In the genomic region with DNA sequence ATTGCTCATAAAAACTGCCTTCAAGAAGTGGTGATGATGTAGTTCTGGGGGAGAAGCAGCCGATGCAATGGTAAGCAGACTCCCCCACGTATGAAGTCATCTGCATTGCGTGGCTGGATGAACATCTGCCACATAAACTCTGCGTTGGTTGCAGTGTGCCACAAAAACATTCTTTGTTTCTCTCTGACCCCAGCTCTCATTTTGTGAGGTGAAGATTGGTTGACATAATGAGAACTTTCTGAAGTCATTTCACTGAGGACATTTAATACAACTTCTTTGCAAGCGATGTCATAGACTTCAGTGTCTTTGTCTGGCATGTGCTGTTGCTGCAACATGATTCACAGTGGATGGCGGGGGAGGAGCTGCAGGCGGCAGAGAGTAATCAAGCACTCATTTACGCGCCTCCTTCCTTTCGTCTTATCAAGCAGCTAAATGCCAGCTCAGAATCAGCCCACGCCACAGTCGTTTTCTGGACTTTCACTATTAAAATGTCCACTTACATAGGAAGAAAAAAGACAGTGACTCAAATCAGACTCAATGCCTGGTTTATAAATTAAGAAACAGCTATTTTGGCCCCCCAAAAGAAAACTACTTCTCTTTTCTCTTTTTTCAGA, we compare ENCODE assay signal across 8 cellular contexts.
A peak's percentile ranks its signal among the peaks of the same experiment; 100 is the strongest.
DNase-seq lines count a peak whose midpoint lies in the region; ATAC-seq and TF ChIP-seq lines count a peak whose summit lies in the region.

No MANE protein-coding gene starts in this region.

- H3K9me3 ChIP-seq in esophagus muscularis mucosa: peaks cover 0 to 1% (median 0%) of the 10 kb centered on the region in 4 donors
- H3K9me3 ChIP-seq in CD4-positive, alpha-beta T cell (ENCODE audit: control insufficient read depth, low read length): no peaks in the 10 kb centered on the region

- H3K4me3 ChIP-seq in esophagus muscularis mucosa: no peak overlapping the region

- 64% methylated on average over 12 of the region's 12 CpGs for WGBS in esophagus muscularis mucosa

- no peak overlapping the region for H3K27ac ChIP-seq in esophagus muscularis mucosa (replicated peaks in 1 of 4)
- no peak overlapping the region for H3K27ac ChIP-seq in CD4-positive, alpha-beta T cell (ENCODE audit: low read depth, low read length)

- peaks cover 2% of the 10 kb centered on the region for H3K9me3 Mint-ChIP-seq in CD4-positive, alpha-beta T cell

- TF ChIP-seq CTCF in esophagus muscularis mucosa (IDR thresholded peaks at IDR 0.05): no peak
- TF ChIP-seq CTCF in CD4-positive, alpha-beta T cell (IDR thresholded peaks at IDR 0.05): no peak

- no peaks in the 10 kb centered on the region for H3K36me3 ChIP-seq in esophagus muscularis mucosa

- H3K4me3 Mint-ChIP-seq in CD4-positive, alpha-beta T cell: no peak overlapping the region

- DNase-seq in EH (ENCODE audit: low read depth) (peak; percentile 84), NCI-H2227 treated with DMSO at 0.1 percent for 48 hours (lab: John Stamatoyannopoulos, UW) (peak; percentile 21), esophagus muscularis mucosa (ENCODE audit: extremely low spot score) (peak; percentile 42), putamen (ENCODE audit: low spot score) (peak; percentile 59), DMS114 treated with DMSO at 0.1 percent for 48 hours (lab: John Stamatoyannopoulos, UW; ENCODE audit: unreplicated experiment) (no peak)
- DNase-seq in activated naive CD4-positive, alpha-beta T cell treated with anti-CD3 and anti-CD28 coated beads, Interleukin-2, amount 50 U/mL, for 16 hours: no peak
- DNase-seq in CD4-positive, alpha-beta T cell: no peak

- intact Hi-C loops in esophagus muscularis mucosa (cut with DNase I): no loop called here
- intact Hi-C loops in CD4-positive, alpha-beta T cell (cut with DNase I, micrococcal nuclease): no loop called here

- CTCF ChIA-PET in CD4-positive, alpha-beta T cell (lab: Charles Lee): interaction anchor here (1.0 to 1.3 kb wide), 2 partner anchors 15 to 56 kb away, joined by 3 read pairs; no protein-coding TSS in a partner anchor

- TF ChIP-seq EP300 in esophagus muscularis mucosa (IDR thresholded peaks at IDR 0.05): no peak

- H3K4me1 ChIP-seq in esophagus muscularis mucosa: no peaks in the 10 kb centered on the region

- POLR2A ChIA-PET in CD4-positive, alpha-beta T cell (lab: Charles Lee): no interaction called here

- peaks cover 62% of the 10 kb centered on the region for H3K27me3 Mint-ChIP-seq in CD4-positive, alpha-beta T cell

- no peaks in the 10 kb centered on the region for H3K4me1 Mint-ChIP-seq in CD4-positive, alpha-beta T cell (ENCODE audit: low read depth)

- ATAC-seq in GM21576 (IDR thresholded peaks at IDR 0.05; ENCODE audit: unreplicated experiment): peak; percentile 70
- ATAC-seq in CD4-positive, alpha-beta T cell (ENCODE audit: poor library complexity): no peak

- TF ChIP-seq POLR2A in esophagus muscularis mucosa (IDR thresholded peaks at IDR 0.05; ENCODE audit: low read depth): no peak

- H3K36me3 Mint-ChIP-seq in CD4-positive, alpha-beta T cell (ENCODE audit: low read depth): no peaks in the 10 kb centered on the region

- H3K27me3 ChIP-seq in esophagus muscularis mucosa: no peaks in the 10 kb centered on the region
- H3K27me3 ChIP-seq in CD4-positive, alpha-beta T cell (ENCODE audit: control insufficient read depth, insufficient read depth, low read length): no peaks in the 10 kb centered on the region

- H3K27ac Mint-ChIP-seq in CD4-positive, alpha-beta T cell: no peak overlapping the region

Comparison
In these comparisons a context has a peak if more than half of its experiments do, and no peak if none do; other contexts are left out.
1. DNase-seq: peak in EH (single experiment), NCI-H2227 treated with DMSO at 0.1 percent for 48 hours (single experiment), esophagus muscularis mucosa (single experiment) and putamen (single experiment); none in activated naive CD4-positive, alpha-beta T cell treated with anti-CD3 and anti-CD28 coated beads, Interleukin-2, amount 50 U/mL, for 16 hours (single experiment), CD4-positive, alpha-beta T cell (0 of 10) and DMS114 treated with DMSO at 0.1 percent for 48 hours (single experiment).